Comparison of ENCODE assay signal across 2 cellular contexts in the genomic region with DNA sequence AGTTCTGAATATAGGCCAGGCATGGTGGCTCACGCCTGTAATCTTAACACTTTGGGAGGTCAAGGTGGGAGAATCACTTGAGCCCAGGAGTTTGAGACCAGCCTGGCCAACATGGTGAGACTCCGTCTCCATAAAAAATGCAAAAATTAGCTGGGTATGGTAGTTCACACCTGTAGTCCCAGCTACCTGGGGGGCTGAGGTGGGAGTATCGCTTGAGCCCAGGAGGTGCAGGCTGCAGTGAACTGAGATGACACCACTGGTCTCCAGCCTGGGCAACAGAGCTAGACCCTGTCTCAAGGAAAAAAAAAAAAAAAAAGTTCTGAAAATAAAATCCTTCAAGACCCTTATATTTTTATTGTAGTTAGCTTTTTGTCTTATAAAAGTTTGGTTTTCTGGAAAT.
TF ChIP-seq lines count a peak whose summit lies in the region.

No MANE protein-coding gene starts in this region.

TF ChIP-seq in IMR-90, 13 proteins besides CTCF, POLR2A, EP300 and RAD21:
- TF ChIP-seq MXI1 (IDR thresholded peaks at IDR 0.05; ENCODE audit: borderline replicate concordance, low read depth, low read length) (no peak), CEBPB (IDR thresholded peaks at IDR 0.05; ENCODE audit: low read depth, low read length) (no peak)
TF ChIP-seq in IMR-90: peak in this region for 0.

TF ChIP-seq in SK-N-SH treated with all-trans-retinoic acid at 6 μM for 48 hours, 23 proteins besides CTCF, POLR2A, EP300 and RAD21:
- TF ChIP-seq, protein P1, sequence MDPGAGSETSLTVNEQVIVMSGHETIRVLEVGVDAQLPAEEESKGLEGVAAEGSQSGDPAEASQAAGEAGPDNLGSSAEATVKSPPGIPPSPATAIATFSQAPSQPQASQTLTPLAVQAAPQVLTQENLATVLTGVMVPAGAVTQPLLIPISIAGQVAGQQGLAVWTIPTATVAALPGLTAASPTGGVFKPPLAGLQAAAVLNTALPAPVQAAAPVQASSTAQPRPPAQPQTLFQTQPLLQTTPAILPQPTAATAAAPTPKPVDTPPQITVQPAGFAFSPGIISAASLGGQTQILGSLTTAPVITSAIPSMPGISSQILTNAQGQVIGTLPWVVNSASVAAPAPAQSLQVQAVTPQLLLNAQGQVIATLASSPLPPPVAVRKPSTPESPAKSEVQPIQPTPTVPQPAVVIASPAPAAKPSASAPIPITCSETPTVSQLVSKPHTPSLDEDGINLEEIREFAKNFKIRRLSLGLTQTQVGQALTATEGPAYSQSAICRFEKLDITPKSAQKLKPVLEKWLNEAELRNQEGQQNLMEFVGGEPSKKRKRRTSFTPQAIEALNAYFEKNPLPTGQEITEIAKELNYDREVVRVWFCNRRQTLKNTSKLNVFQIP (CRISPR knock-in tag; IDR thresholded peaks at IDR 0.05; ENCODE audit: borderline replicate concordance, low read depth), result no peak
- TF ChIP-seq, protein P2, sequence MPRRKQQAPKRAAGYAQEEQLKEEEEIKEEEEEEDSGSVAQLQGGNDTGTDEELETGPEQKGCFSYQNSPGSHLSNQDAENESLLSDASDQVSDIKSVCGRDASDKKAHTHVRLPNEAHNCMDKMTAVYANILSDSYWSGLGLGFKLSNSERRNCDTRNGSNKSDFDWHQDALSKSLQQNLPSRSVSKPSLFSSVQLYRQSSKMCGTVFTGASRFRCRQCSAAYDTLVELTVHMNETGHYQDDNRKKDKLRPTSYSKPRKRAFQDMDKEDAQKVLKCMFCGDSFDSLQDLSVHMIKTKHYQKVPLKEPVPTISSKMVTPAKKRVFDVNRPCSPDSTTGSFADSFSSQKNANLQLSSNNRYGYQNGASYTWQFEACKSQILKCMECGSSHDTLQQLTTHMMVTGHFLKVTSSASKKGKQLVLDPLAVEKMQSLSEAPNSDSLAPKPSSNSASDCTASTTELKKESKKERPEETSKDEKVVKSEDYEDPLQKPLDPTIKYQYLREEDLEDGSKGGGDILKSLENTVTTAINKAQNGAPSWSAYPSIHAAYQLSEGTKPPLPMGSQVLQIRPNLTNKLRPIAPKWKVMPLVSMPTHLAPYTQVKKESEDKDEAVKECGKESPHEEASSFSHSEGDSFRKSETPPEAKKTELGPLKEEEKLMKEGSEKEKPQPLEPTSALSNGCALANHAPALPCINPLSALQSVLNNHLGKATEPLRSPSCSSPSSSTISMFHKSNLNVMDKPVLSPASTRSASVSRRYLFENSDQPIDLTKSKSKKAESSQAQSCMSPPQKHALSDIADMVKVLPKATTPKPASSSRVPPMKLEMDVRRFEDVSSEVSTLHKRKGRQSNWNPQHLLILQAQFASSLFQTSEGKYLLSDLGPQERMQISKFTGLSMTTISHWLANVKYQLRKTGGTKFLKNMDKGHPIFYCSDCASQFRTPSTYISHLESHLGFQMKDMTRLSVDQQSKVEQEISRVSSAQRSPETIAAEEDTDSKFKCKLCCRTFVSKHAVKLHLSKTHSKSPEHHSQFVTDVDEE (CRISPR knock-in tag; IDR thresholded peaks at IDR 0.05), result no peak
- no peak for TF ChIP-seq ZNF8 (CRISPR knock-in tag; IDR thresholded peaks at IDR 0.05)
- TF ChIP-seq TOX (CRISPR knock-in tag; IDR thresholded peaks at IDR 0.05; ENCODE audit: borderline replicate concordance), result no peak
- no peak for TF ChIP-seq ISL1 (CRISPR knock-in tag; IDR thresholded peaks at IDR 0.05)
- TF ChIP-seq RARB (CRISPR knock-in tag; IDR thresholded peaks at IDR 0.05), result no peak
- TF ChIP-seq ZNF70 (CRISPR knock-in tag; IDR thresholded peaks at IDR 0.05), result no peak
- no peak for TF ChIP-seq ZFP3 (CRISPR knock-in tag; IDR thresholded peaks at IDR 0.05)
- no peak for TF ChIP-seq SNAI2 (CRISPR knock-in tag; IDR thresholded peaks at IDR 0.05)
- TF ChIP-seq, protein P3, sequence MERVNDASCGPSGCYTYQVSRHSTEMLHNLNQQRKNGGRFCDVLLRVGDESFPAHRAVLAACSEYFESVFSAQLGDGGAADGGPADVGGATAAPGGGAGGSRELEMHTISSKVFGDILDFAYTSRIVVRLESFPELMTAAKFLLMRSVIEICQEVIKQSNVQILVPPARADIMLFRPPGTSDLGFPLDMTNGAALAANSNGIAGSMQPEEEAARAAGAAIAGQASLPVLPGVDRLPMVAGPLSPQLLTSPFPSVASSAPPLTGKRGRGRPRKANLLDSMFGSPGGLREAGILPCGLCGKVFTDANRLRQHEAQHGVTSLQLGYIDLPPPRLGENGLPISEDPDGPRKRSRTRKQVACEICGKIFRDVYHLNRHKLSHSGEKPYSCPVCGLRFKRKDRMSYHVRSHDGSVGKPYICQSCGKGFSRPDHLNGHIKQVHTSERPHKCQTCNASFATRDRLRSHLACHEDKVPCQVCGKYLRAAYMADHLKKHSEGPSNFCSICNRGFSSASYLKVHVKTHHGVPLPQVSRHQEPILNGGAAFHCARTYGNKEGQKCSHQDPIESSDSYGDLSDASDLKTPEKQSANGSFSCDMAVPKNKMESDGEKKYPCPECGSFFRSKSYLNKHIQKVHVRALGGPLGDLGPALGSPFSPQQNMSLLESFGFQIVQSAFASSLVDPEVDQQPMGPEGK (CRISPR knock-in tag; IDR thresholded peaks at IDR 0.05; ENCODE audit: borderline replicate concordance), result no peak
- no peak for TF ChIP-seq ARNTL (CRISPR knock-in tag; IDR thresholded peaks at IDR 0.05; ENCODE audit: borderline replicate concordance, low read depth)
